In genomic region chr1:193211539-193211938, GRCh38 we compare ENCODE assay signal across 8 cellular contexts. TPM values are rescaled to one million over a fixed set of nuclear protein-coding genes. Genes with fewer than 3 reads are reported as not detected.
DNase-seq lines count a peak whose midpoint lies in the region; ATAC-seq, FAIRE-seq and TF ChIP-seq lines count a peak whose summit lies in the region.

No MANE protein-coding gene starts in this region.

- no peaks in the 10 kb centered on the region for H3K4me1 ChIP-seq in pancreas

- intact Hi-C loops in pancreas (cut with DNase I) = no loop called here

- ATAC-seq in pancreas = no peak

- H3K4me3 ChIP-seq in kidney epithelial cell (ENCODE audit: low read depth, low read length) = no peak overlapping the region
- no peak overlapping the region for H3K4me3 ChIP-seq in pancreas
- H3K4me3 ChIP-seq in coronary artery = no peak overlapping the region

- no peaks in the 10 kb centered on the region for H3K27me3 ChIP-seq in kidney epithelial cell (ENCODE audit: control insufficient read depth, insufficient read depth, low read length)
- H3K27me3 ChIP-seq in pancreas = no peaks in the 10 kb centered on the region

- TF ChIP-seq CTCF in kidney epithelial cell (IDR thresholded peaks at IDR 0.05; ENCODE audit: insufficient read depth, low read length, poor library complexity, severe bottlenecking) (no peak), pancreas (IDR thresholded peaks at IDR 0.05) (no peak), coronary artery (IDR thresholded peaks at IDR 0.05) (no peak)

- 63 to 65% methylated on average over 1 of the region's 1 CpG for WGBS in pancreas, 2 donors

- DNase-seq in GM04504 (ENCODE audit: low read depth) = peak; percentile 21
- DNase-seq in H4 (ENCODE audit: low spot score) = peak; percentile 10
- peak; percentile 31 for DNase-seq in M059J (ENCODE audit: low read depth)
- DNase-seq in kidney epithelial cell (ENCODE audit: low read depth) = peak; percentile 55
- no peak for DNase-seq in pancreas
- no peak for DNase-seq in NCI-H146 treated with DMSO at 0.1 percent for 48 hours (lab: John Stamatoyannopoulos, UW; ENCODE audit: unreplicated experiment)
- DNase-seq in coronary artery (ENCODE audit: low spot score) = no peak
- DNase-seq in activated CD4-positive, alpha-beta T cell treated with anti-CD3 and anti-CD28 coated beads for 48 hours = no peak

- H3K36me3 ChIP-seq in kidney epithelial cell (ENCODE audit: control insufficient read depth, insufficient read depth, low read length) = no peaks in the 10 kb centered on the region
- peaks cover 0 to 5% (median 0%) of the 10 kb centered on the region in 3 donors for H3K36me3 ChIP-seq in pancreas

- H3K27ac ChIP-seq in pancreas (no peak overlapping the region), coronary artery (no peak overlapping the region)

- FAIRE-seq in pancreas (lab: Jason Lieb, UNC) = no peak

- no peaks in the 10 kb centered on the region for H3K9me3 ChIP-seq in pancreas

RNA-seq across cellular contexts. Expression of gene B3GALT2, which starts 25.1 kb away (rescaled TPM):
- total RNA-seq in H4 (2014; rRNA removed; shearing (Covaris generic)) = 0.99 and 2.3 TPM in 2 replicates
- total RNA-seq in M059J (2014; rRNA removed; shearing (Covaris generic)) = 0.10 TPM in 1 of 2 replicates, not detected in the other
- total RNA-seq in kidney epithelial cell (not detected in 2 replicates), pancreas (under 1 TPM; 0.20 to 0.76 (median 0.34) TPM)
- under 1 TPM; 0.27 to 0.99 TPM for polyA plus RNA-seq in pancreas

Comparison
In these comparisons a context has a peak if more than half of its experiments do, and no peak if none do; other contexts are left out.
1. DNase-seq: peak in GM04504 (single experiment), H4 (single experiment), M059J (single experiment) and kidney epithelial cell (single experiment); none in pancreas (0 of 6), NCI-H146 treated with DMSO at 0.1 percent for 48 hours (single experiment), coronary artery (single experiment) and activated CD4-positive, alpha-beta T cell treated with anti-CD3 and anti-CD28 coated beads for 48 hours (single experiment).